ENCODE assay signal across 2 cellular contexts in genomic region chr20:46126440-46127056, GRCh38.
A peak's percentile ranks its signal among the peaks of the same experiment; 100 is the strongest.
TF ChIP-seq lines count a peak whose summit lies in the region.

No MANE protein-coding gene starts in this region.

TF ChIP-seq in IMR-90, 13 proteins besides CTCF, POLR2A, EP300 and RAD21:
- TF ChIP-seq BHLHE40 (IDR thresholded peaks at IDR 0.05; ENCODE audit: low read depth, low read length) (0 out of 2 replicates have a peak, but pooled peaks have one; percentile 14), MXI1 (IDR thresholded peaks at IDR 0.05; ENCODE audit: borderline replicate concordance, low read depth, low read length) (no peak)

TF ChIP-seq in K562, 482 proteins besides CTCF, POLR2A, EP300 and RAD21:
- no peak for TF ChIP-seq PYGO2 (tag; IDR thresholded peaks at IDR 0.05)
- TF ChIP-seq RBM25 (IDR thresholded peaks at IDR 0.05; ENCODE audit: low read depth, low read length, severe bottlenecking): peak; percentile 72
